9 cellular contexts compared by ENCODE assay signal in the genomic region with DNA sequence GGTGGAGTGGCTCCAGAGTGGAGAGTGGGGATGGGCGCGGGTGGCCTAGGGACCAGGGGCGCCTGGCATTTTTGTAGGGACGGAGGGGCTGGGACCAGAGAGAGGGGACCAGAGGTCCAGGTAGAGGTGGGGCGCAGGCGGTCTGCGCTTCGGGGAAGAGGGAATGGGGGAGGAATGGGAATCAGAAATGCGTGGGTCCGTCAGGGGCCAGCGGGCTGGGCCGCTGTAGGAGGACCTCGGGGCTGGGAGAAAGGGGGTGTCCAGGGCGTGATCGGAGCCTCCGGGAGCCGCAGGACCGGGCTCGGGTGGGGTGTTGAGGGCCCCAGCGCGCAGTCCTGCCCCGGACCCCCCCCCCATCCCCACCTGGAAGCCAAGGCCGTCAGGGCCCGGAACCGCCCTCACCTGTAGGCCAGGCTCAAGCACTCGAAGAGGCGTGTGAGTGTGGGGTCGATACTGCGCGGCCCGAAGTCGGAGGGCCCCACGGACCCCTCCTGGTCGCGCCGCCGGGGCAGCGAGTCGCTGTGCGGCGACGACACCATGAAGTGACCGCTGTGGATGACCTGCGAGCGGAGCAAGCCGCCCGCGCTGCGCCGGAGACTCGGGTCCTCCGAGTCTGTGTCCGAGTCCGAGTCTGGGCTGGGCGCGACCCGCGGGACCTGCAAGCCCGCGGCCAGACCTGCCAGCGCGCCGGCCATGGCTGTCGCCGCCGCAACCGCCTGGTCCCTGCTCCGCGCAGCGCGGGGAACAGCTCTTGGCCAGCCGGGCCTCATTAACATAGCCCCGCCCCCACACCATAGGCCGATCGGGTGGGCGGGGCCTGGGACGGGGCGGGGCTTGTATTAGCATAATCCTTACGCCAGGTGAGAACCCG. TPM values are rescaled to one million over a fixed set of nuclear protein-coding genes. Genes with fewer than 3 reads are reported as not detected.
A peak's percentile ranks its signal among the peaks of the same experiment; 100 is the strongest.
DNase-seq lines count a peak whose midpoint lies in the region; ATAC-seq, FAIRE-seq and TF ChIP-seq lines count a peak whose summit lies in the region.
"Had no signal": no experiment of that assay in that cellular context is flagged by ENCODE, and none has a peak within 500 bp of the region (broad histone marks: within the 10 kb centered on the region; RNA-seq: fewer than 3 reads in every experiment).

A gene with protein sequence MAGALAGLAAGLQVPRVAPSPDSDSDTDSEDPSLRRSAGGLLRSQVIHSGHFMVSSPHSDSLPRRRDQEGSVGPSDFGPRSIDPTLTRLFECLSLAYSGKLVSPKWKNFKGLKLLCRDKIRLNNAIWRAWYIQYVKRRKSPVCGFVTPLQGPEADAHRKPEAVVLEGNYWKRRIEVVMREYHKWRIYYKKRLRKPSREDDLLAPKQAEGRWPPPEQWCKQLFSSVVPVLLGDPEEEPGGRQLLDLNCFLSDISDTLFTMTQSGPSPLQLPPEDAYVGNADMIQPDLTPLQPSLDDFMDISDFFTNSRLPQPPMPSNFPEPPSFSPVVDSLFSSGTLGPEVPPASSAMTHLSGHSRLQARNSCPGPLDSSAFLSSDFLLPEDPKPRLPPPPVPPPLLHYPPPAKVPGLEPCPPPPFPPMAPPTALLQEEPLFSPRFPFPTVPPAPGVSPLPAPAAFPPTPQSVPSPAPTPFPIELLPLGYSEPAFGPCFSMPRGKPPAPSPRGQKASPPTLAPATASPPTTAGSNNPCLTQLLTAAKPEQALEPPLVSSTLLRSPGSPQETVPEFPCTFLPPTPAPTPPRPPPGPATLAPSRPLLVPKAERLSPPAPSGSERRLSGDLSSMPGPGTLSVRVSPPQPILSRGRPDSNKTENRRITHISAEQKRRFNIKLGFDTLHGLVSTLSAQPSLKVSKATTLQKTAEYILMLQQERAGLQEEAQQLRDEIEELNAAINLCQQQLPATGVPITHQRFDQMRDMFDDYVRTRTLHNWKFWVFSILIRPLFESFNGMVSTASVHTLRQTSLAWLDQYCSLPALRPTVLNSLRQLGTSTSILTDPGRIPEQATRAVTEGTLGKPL (minus strand): TSS at position 725 of the 871 bp plus-strand sequence. CDS start 30 bp downstream, at position 695.

- peaks cover 34% of the 10 kb centered on the region for H3K79me2 ChIP-seq in HepG2 (ENCODE audit: insufficient read depth, low read length)

- no peaks in the 10 kb centered on the region; a peak in 1 of 5 replicates for H3K27me3 ChIP-seq in HepG2 (ENCODE audit: control insufficient read depth in 1 of 2, insufficient read depth in 2 of 2, low read length in 2 of 2)

- WGBS in HepG2 (ENCODE audit: low lambda C conversion rate) = 2% methylated on average over 26 of the region's 80 CpGs

- peak within 1 kb of the TSS; percentile 91 to 99 (median 97) for H3K4me3 ChIP-seq in HepG2 (replicated peaks in 1 of 3; ENCODE audit: insufficient read depth in 1 of 3, low read depth in 2 of 3, low read length in 3 of 3)

- H3K36me3 ChIP-seq in HepG2 (replicated peaks in 1 of 2; ENCODE audit: control insufficient read depth in 1 of 2, insufficient read depth in 2 of 2, low read length in 2 of 2) = peaks cover 0 to 5% of the 10 kb centered on the region in 2 experiments; a peak in 3 of 5 replicates

- peak; percentile 76 for ATAC-seq in HepG2
- ATAC-seq in HG02885 (IDR thresholded peaks at IDR 0.05; ENCODE audit: poor library complexity, unreplicated experiment) = no peak

- POLR2A ChIA-PET in HepG2 (lab: Yijun Ruan, JAX) = interaction anchor here (0.7 to 13.2 kb wide), 18 partner anchors 13 to 115 kb away, joined by 3 to 416 read pairs (median 6); a partner anchor contains a TSS

- TF ChIP-seq POLR2A in HepG2 (IDR thresholded peaks at IDR 0.05; ENCODE audit: insufficient read depth in 1 of 2, low read depth in 2 of 2, low read length in 2 of 2) = peak; percentile 96 to 99

- peak within 1 kb of the TSS; percentile 64 for H3K4me2 ChIP-seq in HepG2 (ENCODE audit: low read depth, low read length)

- in situ Hi-C loops in HepG2 (cut with HindIII; ENCODE audit: extremely low pct_ligation_motif_present, low pct_unique_long_range_greater_than_20kb) = no loop called here

- CTCF ChIA-PET in HepG2 (lab: Yijun Ruan, JAX; ENCODE audit: low intra/inter-chr PET ratio, low total read pairs) = interaction anchor here (1.3 kb wide), 1 partner anchor 11 kb away, joined by 3 read pairs; no protein-coding TSS in a partner anchor

- peak; percentile 52 for FAIRE-seq in HepG2 (lab: Jason Lieb, UNC)

- TF ChIP-seq EP300 in HepG2 (IDR thresholded peaks at IDR 0.05; ENCODE audit: low read depth in 2 of 2, low read length in 2 of 2) (no peak), HepG2 (CRISPR knock-in tag; IDR thresholded peaks at IDR 0.05; ENCODE audit: borderline replicate concordance) (0 out of 2 replicates have a peak, but pooled peaks have one; percentile 9)

- H2AFZ ChIP-seq in HepG2 (ENCODE audit: low read length) = no peak within 1 kb of the TSS

- DNase-seq in Daoy (ENCODE audit: low read depth) = peak; percentile 89
- peak; percentile 91 for DNase-seq in NCI-H2029 (lab: John Stamatoyannopoulos, UW)
- peak; percentile 37 to 47 for DNase-seq in activated CD4-positive, alpha-beta T cell treated with anti-CD3 and anti-CD28 coated beads, Interleukin-2, amount 50 U/mL, for 4 hours
- peak; percentile 62 for DNase-seq in dermis blood vessel endothelial cell
- DNase-seq in HepG2 (ENCODE audit: low spot score) = peak; percentile 83
- peak; percentile 66 for DNase-seq in stimulated activated CD4-positive, alpha-beta T cell treated with anti-CD3 and anti-CD28 coated beads, Interleukin-1b, Interleukin-23, amount 100 ng/mL, for 48 hours
- DNase-seq in NOMO-1 treated with DMSO at 0.1 percent for 48 hours (lab: John Stamatoyannopoulos, UW; ENCODE audit: unreplicated experiment) = no peak

- H3K27ac ChIP-seq in HepG2 (ENCODE audit: extremely low read length, insufficient read depth, low read length) = peak within 1 kb of the TSS; percentile 95

- no peaks in the 10 kb centered on the region for H3K9me3 ChIP-seq in HepG2 (ENCODE audit: low read length)

- TF ChIP-seq RAD21 in HepG2 (CRISPR knock-in tag; IDR thresholded peaks at IDR 0.05) = peak; percentile 58

- no peak for TF ChIP-seq CTCF in HepG2 (CRISPR knock-in tag; IDR thresholded peaks at IDR 0.05)

- H4K20me1 ChIP-seq in HepG2 (ENCODE audit: insufficient read depth, low read length) = peaks cover 16% of the 10 kb centered on the region

- BruUV-seq in HepG2 (replicated peaks; lab: Mats Ljungman, UMichigan) = no TSS peak

- intact Hi-C loops in HepG2 (cut with micrococcal nuclease; ENCODE audit: unreplicated experiment) = loop anchor here (2.0 kb wide), 1 partner anchor 41 kb away; no protein-coding TSS in a partner anchor

- H3K4me1 ChIP-seq in HepG2 (ENCODE audit: insufficient read depth, low read length) = peaks cover 47% of the 10 kb centered on the region

- peak within 1 kb of the TSS; percentile 98 for H3K9ac ChIP-seq in HepG2 (ENCODE audit: insufficient read depth, low read depth, low read length)

TF ChIP-seq in HepG2, 621 proteins besides CTCF, POLR2A, EP300 and RAD21 (continues in another document):
- TF ChIP-seq KLF16 (CRISPR knock-in tag; IDR thresholded peaks at IDR 0.05) (peak in 1 of 2 experiments; percentile 77; a peak in 2 of 4 replicates), ZC3H13 (CRISPR knock-in tag; IDR thresholded peaks at IDR 0.05) (peak; percentile 32; the same call in 1 of the 2 replicates), ZNF557 (CRISPR knock-in tag; IDR thresholded peaks at IDR 0.05) (peak; percentile 86; the same call in 1 of the 2 replicates), KDM5B (CRISPR knock-in tag; IDR thresholded peaks at IDR 0.05; ENCODE audit: borderline replicate concordance) (peak; percentile 60; the same call in 1 of the 2 replicates), FOSL1 (CRISPR knock-in tag; IDR thresholded peaks at IDR 0.05; ENCODE audit: borderline replicate concordance) (0 out of 2 replicates have a peak, but pooled peaks have one; percentile 12)
- TF ChIP-seq, protein P1, sequence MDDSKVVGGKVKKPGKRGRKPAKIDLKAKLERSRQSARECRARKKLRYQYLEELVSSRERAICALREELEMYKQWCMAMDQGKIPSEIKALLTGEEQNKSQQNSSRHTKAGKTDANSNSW (CRISPR knock-in tag; IDR thresholded peaks at IDR 0.05; ENCODE audit: borderline replicate concordance) = peak; percentile 57; the same call in 1 of the 2 replicates
- TF ChIP-seq, protein P2, sequence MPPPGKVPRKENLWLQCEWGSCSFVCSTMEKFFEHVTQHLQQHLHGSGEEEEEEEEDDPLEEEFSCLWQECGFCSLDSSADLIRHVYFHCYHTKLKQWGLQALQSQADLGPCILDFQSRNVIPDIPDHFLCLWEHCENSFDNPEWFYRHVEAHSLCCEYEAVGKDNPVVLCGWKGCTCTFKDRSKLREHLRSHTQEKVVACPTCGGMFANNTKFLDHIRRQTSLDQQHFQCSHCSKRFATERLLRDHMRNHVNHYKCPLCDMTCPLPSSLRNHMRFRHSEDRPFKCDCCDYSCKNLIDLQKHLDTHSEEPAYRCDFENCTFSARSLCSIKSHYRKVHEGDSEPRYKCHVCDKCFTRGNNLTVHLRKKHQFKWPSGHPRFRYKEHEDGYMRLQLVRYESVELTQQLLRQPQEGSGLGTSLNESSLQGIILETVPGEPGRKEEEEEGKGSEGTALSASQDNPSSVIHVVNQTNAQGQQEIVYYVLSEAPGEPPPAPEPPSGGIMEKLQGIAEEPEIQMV (CRISPR knock-in tag; IDR thresholded peaks at IDR 0.05; ENCODE audit: low read depth) = no peak

RNA-seq across cellular contexts. Expression of the gene that starts here (rescaled TPM):
- 5.4 TPM in 1 of 2 replicates, not detected in the other for total RNA-seq in Daoy (2014; rRNA removed; shearing (Covaris generic))
- total RNA-seq in dermis blood vessel endothelial cell (not detected in 2 replicates), HepG2 (2016; rRNA removed; fragmentation: Illumina TruSeq; extraction: Trizol) (17.2 and 51.6 TPM in 2 replicates)
- total RNA-seq in HepG2 (2016; cell fraction: cytosol; rRNA removed; fragmentation: Illumina TruSeq; extraction: Trizol; ENCODE audit: low read depth) = 27.0 and 29.0 TPM in 2 replicates
- 18.9 and 53.8 TPM in 2 replicates for total RNA-seq in HepG2 (2016; cell fraction: insoluble cytoplasmic fraction; rRNA removed; fragmentation: Illumina TruSeq; extraction: Trizol)
- 21.9 and 22.1 TPM in 2 replicates for total RNA-seq in HepG2 (2016; cell fraction: membrane; rRNA removed; fragmentation: Illumina TruSeq; extraction: Trizol)
- 81.2 and 99.5 TPM in 2 replicates for total RNA-seq in HepG2 (2016; cell fraction: nucleus; rRNA removed; fragmentation: Illumina TruSeq; extraction: Trizol)
- polyA plus RNA-seq in HepG2 (2011; rRNA removed) = 60.1 and 66.2 TPM in 2 replicates
- 5.9 and 8.8 TPM in 2 replicates for polyA plus RNA-seq in HepG2 (2011; cell fraction: cytosol; rRNA removed)
- 568 and 629 TPM in 2 replicates for polyA plus RNA-seq in HepG2 (2011; cell fraction: nucleus; rRNA removed)
- polyA plus RNA-seq in HepG2 (2012) = 128 and 152 TPM in 2 replicates
- polyA plus RNA-seq in HepG2 (2016; cell fraction: cytosol; fragmentation: Illumina TruSeq; extraction: Trizol; ENCODE audit: low read depth) = 6.4 and 8.2 TPM in 2 replicates
- polyA plus RNA-seq in HepG2 (2016; cell fraction: insoluble cytoplasmic fraction; fragmentation: Illumina TruSeq; extraction: Trizol; ENCODE audit: low read depth) = 30.7 and 38.6 TPM in 2 replicates
- 8.2 and 12.6 TPM in 2 replicates for polyA plus RNA-seq in HepG2 (2016; cell fraction: membrane; fragmentation: Illumina TruSeq; extraction: Trizol; ENCODE audit: low read depth)
- polyA plus RNA-seq in HepG2 (2016; cell fraction: nucleus; fragmentation: Illumina TruSeq; extraction: Trizol; ENCODE audit: insufficient read depth, low read depth) = 647 and 722 TPM in 2 replicates
- 6.4 and 30.3 TPM in 2 replicates for polyA minus RNA-seq in HepG2 (2011; rRNA and poly(A)+ RNA removed; ENCODE audit: low replicate concordance)
- 11.7 and 11.8 TPM in 2 replicates for polyA minus RNA-seq in HepG2 (2011; cell fraction: cytosol; rRNA and poly(A)+ RNA removed)
- polyA minus RNA-seq in HepG2 (2011; cell fraction: nucleus; rRNA and poly(A)+ RNA removed) = 59.6 and 87.7 TPM in 2 replicates
- total RNA-seq: HT1080 had no signal

Comparison
In these comparisons a context has a peak if more than half of its experiments do, and no peak if none do; other contexts are left out.
1. Peak in DNase-seq in dermis blood vessel endothelial cell; RNA of the gene not detected or under 1 TPM.